In the genomic region with DNA sequence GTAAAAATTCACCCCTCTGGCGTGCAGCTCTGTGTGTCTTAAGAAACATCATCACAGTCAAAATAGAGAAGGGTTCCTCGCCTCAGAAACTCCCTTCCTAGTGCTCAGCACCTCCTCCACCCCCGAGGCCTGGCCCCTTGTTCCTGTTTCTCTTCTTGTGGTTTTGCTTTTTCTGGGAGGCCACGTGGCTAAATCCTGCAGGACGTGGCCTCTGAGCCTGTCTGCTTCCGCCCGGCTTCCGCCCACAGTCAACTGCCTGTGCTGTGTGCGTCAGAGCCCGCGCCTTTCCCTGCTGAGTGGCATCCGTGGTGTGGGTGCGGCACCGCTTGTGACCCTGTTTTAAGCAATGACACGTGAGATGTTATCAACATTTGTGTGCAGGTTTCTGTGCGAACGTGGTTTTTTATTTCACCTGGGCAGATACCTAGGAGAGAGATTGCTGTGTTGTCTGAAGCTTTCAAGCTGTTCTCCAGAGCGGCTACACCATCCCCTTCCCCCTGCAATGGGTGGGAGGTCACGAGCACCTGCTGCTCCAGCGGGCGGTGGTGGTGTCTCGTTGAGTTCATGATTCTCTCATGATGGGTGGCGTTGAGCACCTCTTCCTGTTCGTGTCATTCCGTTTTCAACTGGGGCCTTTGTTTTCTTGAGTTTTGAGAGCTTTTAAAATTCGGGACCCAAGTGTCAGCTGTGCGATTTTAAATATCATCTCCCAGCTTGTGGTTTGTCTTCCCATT, we compare ENCODE assay signal across 1 cellular context.
TF ChIP-seq lines count a peak whose summit lies in the region.

No MANE protein-coding gene starts in this region.

TF ChIP-seq in GM12878, 131 proteins besides CTCF, POLR2A, EP300 and RAD21 (continued from another document and continues in another):
- TF ChIP-seq ATF7 (IDR thresholded peaks at IDR 0.05; ENCODE audit: low read depth) (peak; percentile 44; the same call in 1 of the 2 replicates), NFXL1 (IDR thresholded peaks at IDR 0.05; ENCODE audit: borderline replicate concordance) (no peak), HDAC2 (IDR thresholded peaks at IDR 0.05) (no peak), BCL11A (IDR thresholded peaks at IDR 0.05; ENCODE audit: low read depth, low read length) (peak; percentile 10; the same call in 1 of the 2 replicates), POU2F2 (IDR thresholded peaks at IDR 0.05; ENCODE audit: borderline replicate concordance, low read depth, low read length) (peak; percentile 60; the same call in 1 of the 3 replicates), CEBPB (IDR thresholded peaks at IDR 0.05; ENCODE audit: borderline replicate concordance in 1 of 2, low read depth in 2 of 2, low read length in 2 of 2) (no peak), ZNF207 (IDR thresholded peaks at IDR 0.05; ENCODE audit: borderline replicate concordance) (peak; percentile 19; the same call in 1 of the 2 replicates), TCF12 (IDR thresholded peaks at IDR 0.05; ENCODE audit: low read depth, low read length) (peak; percentile 17), RCOR1 (conservative IDR thresholded peaks at IDR 0.05; ENCODE audit: low read depth, low read length) (no peak), YY1 (IDR thresholded peaks at IDR 0.05; ENCODE audit: low read depth, low read length) (0 out of 2 replicates have a peak, but pooled peaks have one; percentile 30), BMI1 (IDR thresholded peaks at IDR 0.05; ENCODE audit: borderline replicate concordance) (no peak), JUNB (IDR thresholded peaks at IDR 0.05) (no peak), POLR2AphosphoS2 (IDR thresholded peaks at IDR 0.05; ENCODE audit: low read depth, low read length) (no peak), MEF2B (IDR thresholded peaks at IDR 0.05; ENCODE audit: partially characterized antibody, poor library complexity, severe bottlenecking) (peak; percentile 65), FOS (IDR thresholded peaks at IDR 0.05; ENCODE audit: borderline replicate concordance, extremely low read depth, insufficient read length) (no peak), REST (IDR thresholded peaks at IDR 0.05; ENCODE audit: low read depth, low read length) (no peak), NFIC (IDR thresholded peaks at IDR 0.05; ENCODE audit: low read depth, low read length) (peak; percentile 69), BCL3 (IDR thresholded peaks at IDR 0.05; ENCODE audit: borderline replicate concordance, insufficient read depth, low read depth, low read length, poor library complexity, severe bottlenecking) (no peak), MAX (IDR thresholded peaks at IDR 0.05; ENCODE audit: low read depth, low read length) (peak; percentile 78), HCFC1 (IDR thresholded peaks at IDR 0.05; ENCODE audit: low read length) (peak; percentile 48; the same call in 1 of the 2 replicates), ATF2 (IDR thresholded peaks at IDR 0.05; ENCODE audit: low read length) (peak; percentile 40; the same call in 1 of the 2 replicates), MXI1 (IDR thresholded peaks at IDR 0.05; ENCODE audit: low read depth, low read length) (peak; percentile 26; the same call in 1 of the 2 replicates), GABPA (IDR thresholded peaks at IDR 0.05; ENCODE audit: low read depth) (peak; percentile 75; the same call in 1 of the 2 replicates), CREM (IDR thresholded peaks at IDR 0.05; ENCODE audit: low read depth) (peak; percentile 88), NBN (IDR thresholded peaks at IDR 0.05) (peak; percentile 63; the same call in 1 of the 2 replicates), LARP7 (IDR thresholded peaks at IDR 0.05) (peak; percentile 62; the same call in 1 of the 2 replicates), ZNF274 (IDR thresholded peaks at IDR 0.05; ENCODE audit: insufficient read depth, insufficient read length) (no peak)
- TF ChIP-seq, protein P1, sequence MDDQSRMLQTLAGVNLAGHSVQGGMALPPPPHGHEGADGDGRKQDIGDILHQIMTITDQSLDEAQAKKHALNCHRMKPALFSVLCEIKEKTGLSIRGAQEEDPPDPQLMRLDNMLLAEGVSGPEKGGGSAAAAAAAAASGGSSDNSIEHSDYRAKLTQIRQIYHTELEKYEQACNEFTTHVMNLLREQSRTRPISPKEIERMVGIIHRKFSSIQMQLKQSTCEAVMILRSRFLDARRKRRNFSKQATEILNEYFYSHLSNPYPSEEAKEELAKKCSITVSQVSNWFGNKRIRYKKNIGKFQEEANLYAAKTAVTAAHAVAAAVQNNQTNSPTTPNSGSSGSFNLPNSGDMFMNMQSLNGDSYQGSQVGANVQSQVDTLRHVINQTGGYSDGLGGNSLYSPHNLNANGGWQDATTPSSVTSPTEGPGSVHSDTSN (IDR thresholded peaks at IDR 0.05; ENCODE audit: insufficient replicate concordance, low read depth, low read length), result peak; percentile 70
- TF ChIP-seq, protein P2, sequence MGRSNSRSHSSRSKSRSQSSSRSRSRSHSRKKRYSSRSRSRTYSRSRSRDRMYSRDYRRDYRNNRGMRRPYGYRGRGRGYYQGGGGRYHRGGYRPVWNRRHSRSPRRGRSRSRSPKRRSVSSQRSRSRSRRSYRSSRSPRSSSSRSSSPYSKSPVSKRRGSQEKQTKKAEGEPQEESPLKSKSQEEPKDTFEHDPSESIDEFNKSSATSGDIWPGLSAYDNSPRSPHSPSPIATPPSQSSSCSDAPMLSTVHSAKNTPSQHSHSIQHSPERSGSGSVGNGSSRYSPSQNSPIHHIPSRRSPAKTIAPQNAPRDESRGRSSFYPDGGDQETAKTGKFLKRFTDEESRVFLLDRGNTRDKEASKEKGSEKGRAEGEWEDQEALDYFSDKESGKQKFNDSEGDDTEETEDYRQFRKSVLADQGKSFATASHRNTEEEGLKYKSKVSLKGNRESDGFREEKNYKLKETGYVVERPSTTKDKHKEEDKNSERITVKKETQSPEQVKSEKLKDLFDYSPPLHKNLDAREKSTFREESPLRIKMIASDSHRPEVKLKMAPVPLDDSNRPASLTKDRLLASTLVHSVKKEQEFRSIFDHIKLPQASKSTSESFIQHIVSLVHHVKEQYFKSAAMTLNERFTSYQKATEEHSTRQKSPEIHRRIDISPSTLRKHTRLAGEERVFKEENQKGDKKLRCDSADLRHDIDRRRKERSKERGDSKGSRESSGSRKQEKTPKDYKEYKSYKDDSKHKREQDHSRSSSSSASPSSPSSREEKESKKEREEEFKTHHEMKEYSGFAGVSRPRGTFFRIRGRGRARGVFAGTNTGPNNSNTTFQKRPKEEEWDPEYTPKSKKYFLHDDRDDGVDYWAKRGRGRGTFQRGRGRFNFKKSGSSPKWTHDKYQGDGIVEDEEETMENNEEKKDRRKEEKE (IDR thresholded peaks at IDR 0.05), result no peak
- TF ChIP-seq, protein P3, sequence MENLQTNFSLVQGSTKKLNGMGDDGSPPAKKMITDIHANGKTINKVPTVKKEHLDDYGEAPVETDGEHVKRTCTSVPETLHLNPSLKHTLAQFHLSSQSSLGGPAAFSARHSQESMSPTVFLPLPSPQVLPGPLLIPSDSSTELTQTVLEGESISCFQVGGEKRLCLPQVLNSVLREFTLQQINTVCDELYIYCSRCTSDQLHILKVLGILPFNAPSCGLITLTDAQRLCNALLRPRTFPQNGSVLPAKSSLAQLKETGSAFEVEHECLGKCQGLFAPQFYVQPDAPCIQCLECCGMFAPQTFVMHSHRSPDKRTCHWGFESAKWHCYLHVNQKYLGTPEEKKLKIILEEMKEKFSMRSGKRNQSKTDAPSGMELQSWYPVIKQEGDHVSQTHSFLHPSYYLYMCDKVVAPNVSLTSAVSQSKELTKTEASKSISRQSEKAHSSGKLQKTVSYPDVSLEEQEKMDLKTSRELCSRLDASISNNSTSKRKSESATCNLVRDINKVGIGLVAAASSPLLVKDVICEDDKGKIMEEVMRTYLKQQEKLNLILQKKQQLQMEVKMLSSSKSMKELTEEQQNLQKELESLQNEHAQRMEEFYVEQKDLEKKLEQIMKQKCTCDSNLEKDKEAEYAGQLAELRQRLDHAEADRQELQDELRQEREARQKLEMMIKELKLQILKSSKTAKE (IDR thresholded peaks at IDR 0.05; ENCODE audit: low read depth, poor library complexity, severe bottlenecking), result peak; percentile 28
- TF ChIP-seq, protein P4, sequence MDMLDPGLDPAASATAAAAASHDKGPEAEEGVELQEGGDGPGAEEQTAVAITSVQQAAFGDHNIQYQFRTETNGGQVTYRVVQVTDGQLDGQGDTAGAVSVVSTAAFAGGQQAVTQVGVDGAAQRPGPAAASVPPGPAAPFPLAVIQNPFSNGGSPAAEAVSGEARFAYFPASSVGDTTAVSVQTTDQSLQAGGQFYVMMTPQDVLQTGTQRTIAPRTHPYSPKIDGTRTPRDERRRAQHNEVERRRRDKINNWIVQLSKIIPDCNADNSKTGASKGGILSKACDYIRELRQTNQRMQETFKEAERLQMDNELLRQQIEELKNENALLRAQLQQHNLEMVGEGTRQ (IDR thresholded peaks at IDR 0.05; ENCODE audit: borderline replicate concordance, low read depth, low read length), result peak; percentile 54
- TF ChIP-seq, protein P5, sequence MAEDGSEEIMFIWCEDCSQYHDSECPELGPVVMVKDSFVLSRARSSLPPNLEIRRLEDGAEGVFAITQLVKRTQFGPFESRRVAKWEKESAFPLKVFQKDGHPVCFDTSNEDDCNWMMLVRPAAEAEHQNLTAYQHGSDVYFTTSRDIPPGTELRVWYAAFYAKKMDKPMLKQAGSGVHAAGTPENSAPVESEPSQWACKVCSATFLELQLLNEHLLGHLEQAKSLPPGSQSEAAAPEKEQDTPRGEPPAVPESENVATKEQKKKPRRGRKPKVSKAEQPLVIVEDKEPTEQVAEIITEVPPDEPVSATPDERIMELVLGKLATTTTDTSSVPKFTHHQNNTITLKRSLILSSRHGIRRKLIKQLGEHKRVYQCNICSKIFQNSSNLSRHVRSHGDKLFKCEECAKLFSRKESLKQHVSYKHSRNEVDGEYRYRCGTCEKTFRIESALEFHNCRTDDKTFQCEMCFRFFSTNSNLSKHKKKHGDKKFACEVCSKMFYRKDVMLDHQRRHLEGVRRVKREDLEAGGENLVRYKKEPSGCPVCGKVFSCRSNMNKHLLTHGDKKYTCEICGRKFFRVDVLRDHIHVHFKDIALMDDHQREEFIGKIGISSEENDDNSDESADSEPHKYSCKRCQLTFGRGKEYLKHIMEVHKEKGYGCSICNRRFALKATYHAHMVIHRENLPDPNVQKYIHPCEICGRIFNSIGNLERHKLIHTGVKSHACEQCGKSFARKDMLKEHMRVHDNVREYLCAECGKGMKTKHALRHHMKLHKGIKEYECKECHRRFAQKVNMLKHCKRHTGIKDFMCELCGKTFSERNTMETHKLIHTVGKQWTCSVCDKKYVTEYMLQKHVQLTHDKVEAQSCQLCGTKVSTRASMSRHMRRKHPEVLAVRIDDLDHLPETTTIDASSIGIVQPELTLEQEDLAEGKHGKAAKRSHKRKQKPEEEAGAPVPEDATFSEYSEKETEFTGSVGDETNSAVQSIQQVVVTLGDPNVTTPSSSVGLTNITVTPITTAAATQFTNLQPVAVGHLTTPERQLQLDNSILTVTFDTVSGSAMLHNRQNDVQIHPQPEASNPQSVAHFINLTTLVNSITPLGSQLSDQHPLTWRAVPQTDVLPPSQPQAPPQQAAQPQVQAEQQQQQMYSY (CRISPR knock-in tag; IDR thresholded peaks at IDR 0.05), result no peak
- TF ChIP-seq, protein P6, sequence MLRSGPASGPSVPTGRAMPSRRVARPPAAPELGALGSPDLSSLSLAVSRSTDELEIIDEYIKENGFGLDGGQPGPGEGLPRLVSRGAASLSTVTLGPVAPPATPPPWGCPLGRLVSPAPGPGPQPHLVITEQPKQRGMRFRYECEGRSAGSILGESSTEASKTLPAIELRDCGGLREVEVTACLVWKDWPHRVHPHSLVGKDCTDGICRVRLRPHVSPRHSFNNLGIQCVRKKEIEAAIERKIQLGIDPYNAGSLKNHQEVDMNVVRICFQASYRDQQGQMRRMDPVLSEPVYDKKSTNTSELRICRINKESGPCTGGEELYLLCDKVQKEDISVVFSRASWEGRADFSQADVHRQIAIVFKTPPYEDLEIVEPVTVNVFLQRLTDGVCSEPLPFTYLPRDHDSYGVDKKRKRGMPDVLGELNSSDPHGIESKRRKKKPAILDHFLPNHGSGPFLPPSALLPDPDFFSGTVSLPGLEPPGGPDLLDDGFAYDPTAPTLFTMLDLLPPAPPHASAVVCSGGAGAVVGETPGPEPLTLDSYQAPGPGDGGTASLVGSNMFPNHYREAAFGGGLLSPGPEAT (IDR thresholded peaks at IDR 0.05; ENCODE audit: low read depth), result peak; percentile 92
